9 cellular contexts compared by ENCODE assay signal in genomic region chr2:142165790-142166189, GRCh38. TPM values are rescaled to one million over a fixed set of nuclear protein-coding genes. Genes with fewer than 3 reads are reported as not detected.
DNase-seq lines count a peak whose midpoint lies in the region; ATAC-seq and TF ChIP-seq lines count a peak whose summit lies in the region.
"Had no signal": no experiment of that assay in that cellular context is flagged by ENCODE, and none has a peak within 500 bp of the region (broad histone marks: within the 10 kb centered on the region; RNA-seq: fewer than 3 reads in every experiment).

No MANE protein-coding gene starts in this region.

- no peak overlapping the region for H3K27ac ChIP-seq in OCI-LY7 (ENCODE audit: low read depth, low read length, poor library complexity, severe bottlenecking)
- H3K27ac ChIP-seq in vagina, result no peak overlapping the region

- H3K4me3 ChIP-seq in OCI-LY7 (ENCODE audit: low read depth, low read length, poor library complexity, severe bottlenecking) (no peak overlapping the region), vagina (no peak overlapping the region)
- H3K4me3 ChIP-seq: lung had no signal

- peak; percentile 17 for DNase-seq in COLO829 (ENCODE audit: low spot score)
- peak; percentile 11 for DNase-seq in OCI-LY7 (ENCODE audit: low spot score)
- DNase-seq in fibroblast of peridontal ligament (ENCODE audit: extremely low read depth), result peak; percentile 25
- no peak for DNase-seq in NCI-H128 (lab: John Stamatoyannopoulos, UW; ENCODE audit: unreplicated experiment)
- no peak for DNase-seq in activated naive CD4-positive, alpha-beta T cell treated with anti-CD3 and anti-CD28 coated beads, Interleukin-2, amount 50 U/mL, for 72 hours (ENCODE audit: low spot score in 2 of 2)
- no peak for DNase-seq in vagina (ENCODE audit: extremely low spot score in 2 of 2)

- CTCF ChIA-PET in OCI-LY7 (lab: Charles Lee; ENCODE audit: unreplicated experiment), result no interaction called here

- H3K36me3 Mint-ChIP-seq in activated naive CD4-positive, alpha-beta T cell treated with anti-CD3 and anti-CD28 coated beads, Interleukin-2, amount 50 U/mL, for 72 hours, result no peaks in the 10 kb centered on the region

- peaks cover 16 to 20% of the 10 kb centered on the region in 2 donors for H3K9me3 Mint-ChIP-seq in activated naive CD4-positive, alpha-beta T cell treated with anti-CD3 and anti-CD28 coated beads, Interleukin-2, amount 50 U/mL, for 72 hours

- no peak overlapping the region for H3K27ac Mint-ChIP-seq in activated naive CD4-positive, alpha-beta T cell treated with anti-CD3 and anti-CD28 coated beads, Interleukin-2, amount 50 U/mL, for 72 hours

- no peak overlapping the region for H2AFZ ChIP-seq in OCI-LY7 (ENCODE audit: low read length)

- intact Hi-C loops in OCI-LY7 (cut with micrococcal nuclease; ENCODE audit: unreplicated experiment) (no loop called here), vagina (cut with DNase I) (no loop called here)

- H3K9me3 ChIP-seq in OCI-LY7 (ENCODE audit: low read length) (no peaks in the 10 kb centered on the region), vagina (no peaks in the 10 kb centered on the region)

- no peaks in the 10 kb centered on the region for H3K4me1 ChIP-seq in OCI-LY7 (ENCODE audit: insufficient read depth, low read length, poor library complexity, severe bottlenecking)
- H3K4me1 ChIP-seq in vagina, result no peaks in the 10 kb centered on the region

- no peaks in the 10 kb centered on the region for H4K20me1 ChIP-seq in OCI-LY7 (ENCODE audit: insufficient read depth, low read length)

- no peak overlapping the region for H3K4me2 ChIP-seq in OCI-LY7 (ENCODE audit: low read length)

- TF ChIP-seq CTCF in OCI-LY7 (conservative IDR thresholded peaks at IDR 0.05; ENCODE audit: low read length) (peak; percentile 53; the same call in 1 of the 2 replicates), vagina (IDR thresholded peaks at IDR 0.05) (no peak)

- H3K9me2 ChIP-seq in OCI-LY7 (ENCODE audit: insufficient read depth, low read length), result no peaks in the 10 kb centered on the region

- no peaks in the 10 kb centered on the region for H3K79me2 ChIP-seq in OCI-LY7 (ENCODE audit: insufficient read depth, low read depth, low read length)

- POLR2A ChIA-PET in OCI-LY7 (lab: Charles Lee), result interaction anchor here (1.3 kb wide), 1 partner anchor 20 kb away, joined by 3 read pairs; no protein-coding TSS in a partner anchor

- no peak for TF ChIP-seq POLR2A in vagina (IDR thresholded peaks at IDR 0.05)

- H3K27me3 ChIP-seq in vagina, result no peaks in the 10 kb centered on the region

- H3K36me3 ChIP-seq in OCI-LY7 (ENCODE audit: insufficient read depth, low read length) (no peaks in the 10 kb centered on the region), vagina (no peaks in the 10 kb centered on the region)

- no TSS peak for BruUV-seq in OCI-LY7 (replicated peaks; lab: Mats Ljungman, UMichigan)

- ATAC-seq in GM19452 (IDR thresholded peaks at IDR 0.05; ENCODE audit: unreplicated experiment) (peak; percentile 91), HG03196 (IDR thresholded peaks at IDR 0.05; ENCODE audit: unreplicated experiment) (peak; percentile 100)
- ATAC-seq in activated naive CD4-positive, alpha-beta T cell treated with anti-CD3 and anti-CD28 coated beads, Interleukin-2, amount 50 U/mL, for 72 hours, result no peak

RNA-seq across cellular contexts. Expression of gene LRP1B, which starts 35.0 kb away (rescaled TPM):
- not detected in 2 replicates for total RNA-seq in OCI-LY7 (2014; rRNA removed; shearing (Covaris generic))
- total RNA-seq in OCI-LY7 (2022), result not detected in 2 replicates
- not detected for total RNA-seq in activated naive CD4-positive, alpha-beta T cell treated with anti-CD3 and anti-CD28 coated beads, Interleukin-2, amount 50 U/mL, for 72 hours
- total RNA-seq in vagina, result 8.8 TPM

Comparison
In these comparisons a context has a peak if more than half of its experiments do, and no peak if none do; other contexts are left out.
1. DNase-seq: peak in COLO829 (single experiment), OCI-LY7 (single experiment) and fibroblast of peridontal ligament (single experiment); none in NCI-H128 (single experiment), activated naive CD4-positive, alpha-beta T cell treated with anti-CD3 and anti-CD28 coated beads, Interleukin-2, amount 50 U/mL, for 72 hours (0 of 2) and vagina (0 of 2).
2. ATAC-seq: peak in GM19452 (single experiment) and HG03196 (single experiment); none in activated naive CD4-positive, alpha-beta T cell treated with anti-CD3 and anti-CD28 coated beads, Interleukin-2, amount 50 U/mL, for 72 hours (0 of 2).